In the genomic region with DNA sequence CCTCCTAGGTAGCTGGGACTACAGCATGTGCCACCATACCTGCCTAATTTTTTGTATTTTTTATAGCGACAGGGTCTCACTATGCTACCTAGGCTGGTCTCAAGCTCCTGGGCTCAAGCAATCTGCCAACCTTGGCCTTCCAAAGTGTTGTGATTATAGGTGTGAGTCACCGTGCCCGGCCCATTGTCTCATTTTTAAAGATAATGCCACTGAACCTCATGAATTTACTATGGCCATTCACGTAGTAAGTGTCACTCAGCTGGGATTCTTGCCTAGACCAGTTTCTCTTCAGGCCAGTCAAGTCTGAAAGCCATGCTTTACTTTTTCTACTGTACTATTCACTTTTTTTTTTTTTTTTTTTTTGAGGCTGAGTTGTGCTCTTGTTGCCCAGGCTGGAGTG, we compare ENCODE assay signal across 24 cellular contexts. TPM values are rescaled to one million over a fixed set of nuclear protein-coding genes. Genes with fewer than 3 reads are reported as not detected.
DNase-seq lines count a peak whose midpoint lies in the region; ATAC-seq and TF ChIP-seq lines count a peak whose summit lies in the region.
"Had no signal": no experiment of that assay in that cellular context is flagged by ENCODE, and none has a peak within 500 bp of the region (broad histone marks: within the 10 kb centered on the region; RNA-seq: fewer than 3 reads in every experiment).

No MANE protein-coding gene starts in this region.

- H3K27me3 Mint-ChIP-seq in endodermal cell (ENCODE audit: insufficient read depth) = no peaks in the 10 kb centered on the region
- H3K27me3 Mint-ChIP-seq: CD4-positive, alpha-beta T cell had no signal

- no peaks in the 10 kb centered on the region for H3K27me3 ChIP-seq in RWPE2 (ENCODE audit: insufficient read depth, poor library complexity, severe bottlenecking)
- no peaks in the 10 kb centered on the region for H3K27me3 ChIP-seq in endodermal cell (ENCODE audit: control insufficient read depth, insufficient read depth, low read length, poor library complexity, severe bottlenecking)
- H3K27me3 ChIP-seq: BLaER1 treated with 17β-estradiol and CSF1 and Interleukin-3, amounts not matched to agents 10 nM and 100 nM; Peyer's patch had no signal

- DNase-seq in RWPE2 (ENCODE audit: low spot score) (no peak), epithelial cell of esophagus (ENCODE audit: low read depth) (peak; percentile 59), endodermal cell (no peak), NCI-H1436 (lab: John Stamatoyannopoulos, UW) (no peak)
- DNase-seq: AML-193; CD4-positive, alpha-beta T cell; DMS79; EL; GDM1; Karpas-422; NCI-H1105 treated with DMSO at 0.1 percent for 48 hours; NCI-H2029 treated with DMSO at 0.1 percent for 48 hours; NCI-H526 treated with DMSO at 0.1 percent for 48 hours; SK-N-SH; SW 1271 had no signal

- H3K9me3 ChIP-seq in RWPE2 (ENCODE audit: severe bottlenecking) (no peaks in the 10 kb centered on the region), endodermal cell (ENCODE audit: control insufficient read depth, low read length) (no peaks in the 10 kb centered on the region)
- H3K9me3 ChIP-seq: A549; BLaER1 treated with 17β-estradiol and CSF1 and Interleukin-3, amounts not matched to agents 10 nM and 100 nM; Peyer's patch; SK-N-SH had no signal

- TF ChIP-seq RAD21 in Ishikawa (IDR thresholded peaks at IDR 0.05; ENCODE audit: low read depth) = no peak

- no peak for TF ChIP-seq EP300 in Ishikawa (IDR thresholded peaks at IDR 0.05; ENCODE audit: borderline replicate concordance)

- peaks cover 50% of the 10 kb centered on the region for H3K36me3 Mint-ChIP-seq in endodermal cell (ENCODE audit: low read depth)

- no peak overlapping the region for H3K27ac Mint-ChIP-seq in endodermal cell
- H3K27ac Mint-ChIP-seq: CD4-positive, alpha-beta T cell had no signal

- no peak overlapping the region for H3K9ac ChIP-seq in endodermal cell (ENCODE audit: extremely low read depth, low read length, poor library complexity, severe bottlenecking)
- H3K9ac ChIP-seq: BLaER1 treated with 17β-estradiol and CSF1 and Interleukin-3, amounts not matched to agents 10 nM and 100 nM; SK-N-SH had no signal

- peaks cover 40% of the 10 kb centered on the region for H3K36me3 ChIP-seq in RWPE2 (ENCODE audit: low read depth)
- H3K36me3 ChIP-seq in endodermal cell (ENCODE audit: control insufficient read depth, insufficient read depth, low read length) = peaks cover 42% of the 10 kb centered on the region

- ATAC-seq in RWPE2 (ENCODE audit: low read depth) (peak; percentile 35; the same call in 2 of the 3 replicates), GM19328 (IDR thresholded peaks at IDR 0.05; ENCODE audit: unreplicated experiment) (no peak), HG02759 (IDR thresholded peaks at IDR 0.05; ENCODE audit: unreplicated experiment) (no peak)
- ATAC-seq: A549, GM12878, HCT116 had no signal

- no peak overlapping the region for H3K4me3 Mint-ChIP-seq in endodermal cell
- H3K4me3 Mint-ChIP-seq: CD4-positive, alpha-beta T cell had no signal

- WGBS in endodermal cell (ENCODE audit: insufficient coverage in 1 of 2, insufficient read length in 1 of 2), 2 experiments = 94 to 100% methylated on average over 4 of the region's 4 CpGs

- TF ChIP-seq CTCF in RWPE2 (IDR thresholded peaks at IDR 0.05; ENCODE audit: poor library complexity, severe bottlenecking) (no peak), epithelial cell of esophagus (IDR thresholded peaks at IDR 0.05; ENCODE audit: insufficient read depth, low read depth, low read length, missing control alignments) (no peak), endodermal cell (conservative IDR thresholded peaks at IDR 0.05) (no peak)

- H3K4me3 ChIP-seq in RWPE2 (ENCODE audit: severe bottlenecking) (no peak overlapping the region), epithelial cell of esophagus (ENCODE audit: low read length) (no peak overlapping the region), endodermal cell (ENCODE audit: low read length) (no peak overlapping the region)
- H3K4me3 ChIP-seq: A549; BLaER1 treated with 17β-estradiol and CSF1 and Interleukin-3, amounts not matched to agents 10 nM and 100 nM; GM12878; Peyer's patch had no signal

- no peaks in the 10 kb centered on the region for H3K4me1 ChIP-seq in RWPE2 (ENCODE audit: insufficient read depth, poor library complexity, severe bottlenecking)
- H3K4me1 ChIP-seq in endodermal cell (ENCODE audit: control insufficient read depth, insufficient read depth, low read length) = no peaks in the 10 kb centered on the region
- H3K4me1 ChIP-seq: A549, Peyer's patch had no signal

- H3K27ac ChIP-seq in RWPE2 (ENCODE audit: poor library complexity, severe bottlenecking) (no peak overlapping the region), endodermal cell (ENCODE audit: low read depth, low read length) (no peak overlapping the region)
- H3K27ac ChIP-seq: A549; BLaER1 treated with 17β-estradiol and CSF1 and Interleukin-3, amounts not matched to agents 10 nM and 100 nM; HL-60; Peyer's patch had no signal

- H3K4me1 Mint-ChIP-seq in endodermal cell = no peaks in the 10 kb centered on the region

- H3K9me3 Mint-ChIP-seq in endodermal cell = no peaks in the 10 kb centered on the region
- H3K9me3 Mint-ChIP-seq: CD4-positive, alpha-beta T cell had no signal

TF ChIP-seq in Ishikawa, 13 proteins besides CTCF, POLR2A, EP300 and RAD21:
- TF ChIP-seq, protein P1, sequence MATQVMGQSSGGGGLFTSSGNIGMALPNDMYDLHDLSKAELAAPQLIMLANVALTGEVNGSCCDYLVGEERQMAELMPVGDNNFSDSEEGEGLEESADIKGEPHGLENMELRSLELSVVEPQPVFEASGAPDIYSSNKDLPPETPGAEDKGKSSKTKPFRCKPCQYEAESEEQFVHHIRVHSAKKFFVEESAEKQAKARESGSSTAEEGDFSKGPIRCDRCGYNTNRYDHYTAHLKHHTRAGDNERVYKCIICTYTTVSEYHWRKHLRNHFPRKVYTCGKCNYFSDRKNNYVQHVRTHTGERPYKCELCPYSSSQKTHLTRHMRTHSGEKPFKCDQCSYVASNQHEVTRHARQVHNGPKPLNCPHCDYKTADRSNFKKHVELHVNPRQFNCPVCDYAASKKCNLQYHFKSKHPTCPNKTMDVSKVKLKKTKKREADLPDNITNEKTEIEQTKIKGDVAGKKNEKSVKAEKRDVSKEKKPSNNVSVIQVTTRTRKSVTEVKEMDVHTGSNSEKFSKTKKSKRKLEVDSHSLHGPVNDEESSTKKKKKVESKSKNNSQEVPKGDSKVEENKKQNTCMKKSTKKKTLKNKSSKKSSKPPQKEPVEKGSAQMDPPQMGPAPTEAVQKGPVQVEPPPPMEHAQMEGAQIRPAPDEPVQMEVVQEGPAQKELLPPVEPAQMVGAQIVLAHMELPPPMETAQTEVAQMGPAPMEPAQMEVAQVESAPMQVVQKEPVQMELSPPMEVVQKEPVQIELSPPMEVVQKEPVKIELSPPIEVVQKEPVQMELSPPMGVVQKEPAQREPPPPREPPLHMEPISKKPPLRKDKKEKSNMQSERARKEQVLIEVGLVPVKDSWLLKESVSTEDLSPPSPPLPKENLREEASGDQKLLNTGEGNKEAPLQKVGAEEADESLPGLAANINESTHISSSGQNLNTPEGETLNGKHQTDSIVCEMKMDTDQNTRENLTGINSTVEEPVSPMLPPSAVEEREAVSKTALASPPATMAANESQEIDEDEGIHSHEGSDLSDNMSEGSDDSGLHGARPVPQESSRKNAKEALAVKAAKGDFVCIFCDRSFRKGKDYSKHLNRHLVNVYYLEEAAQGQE (IDR thresholded peaks at IDR 0.05; ENCODE audit: low read depth) = no peak
- TF ChIP-seq, protein P2, sequence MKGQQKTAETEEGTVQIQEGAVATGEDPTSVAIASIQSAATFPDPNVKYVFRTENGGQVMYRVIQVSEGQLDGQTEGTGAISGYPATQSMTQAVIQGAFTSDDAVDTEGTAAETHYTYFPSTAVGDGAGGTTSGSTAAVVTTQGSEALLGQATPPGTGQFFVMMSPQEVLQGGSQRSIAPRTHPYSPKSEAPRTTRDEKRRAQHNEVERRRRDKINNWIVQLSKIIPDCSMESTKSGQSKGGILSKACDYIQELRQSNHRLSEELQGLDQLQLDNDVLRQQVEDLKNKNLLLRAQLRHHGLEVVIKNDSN (IDR thresholded peaks at IDR 0.05) = no peak
- TF ChIP-seq, protein P3, sequence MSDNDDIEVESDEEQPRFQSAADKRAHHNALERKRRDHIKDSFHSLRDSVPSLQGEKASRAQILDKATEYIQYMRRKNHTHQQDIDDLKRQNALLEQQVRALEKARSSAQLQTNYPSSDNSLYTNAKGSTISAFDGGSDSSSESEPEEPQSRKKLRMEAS (IDR thresholded peaks at IDR 0.05) = 0 out of 2 replicates have a peak, but pooled peaks have one; percentile 23
TF ChIP-seq in Ishikawa: peak in this region for 1.

RNA-seq across cellular contexts. Expression of a gene that starts 22.4 kb away (rescaled TPM):
- 10 to 100 TPM; 31.9 to 43.2 TPM for total RNA-seq in endodermal cell
- 12.8 TPM for polyA plus RNA-seq in endodermal cell (2013, experiment 1 of 2)
- polyA plus RNA-seq in endodermal cell (2013, experiment 2 of 2) = 13.0 TPM

RNA-seq across cellular contexts. Expression of a gene that starts 26.3 kb away (rescaled TPM):
- total RNA-seq in endodermal cell = 100 to 1,000 TPM; 105 to 131 TPM
- 15.2 TPM for polyA plus RNA-seq in endodermal cell (2013, experiment 1 of 2)
- 15.0 TPM for polyA plus RNA-seq in endodermal cell (2013, experiment 2 of 2)
